In the genomic region with DNA sequence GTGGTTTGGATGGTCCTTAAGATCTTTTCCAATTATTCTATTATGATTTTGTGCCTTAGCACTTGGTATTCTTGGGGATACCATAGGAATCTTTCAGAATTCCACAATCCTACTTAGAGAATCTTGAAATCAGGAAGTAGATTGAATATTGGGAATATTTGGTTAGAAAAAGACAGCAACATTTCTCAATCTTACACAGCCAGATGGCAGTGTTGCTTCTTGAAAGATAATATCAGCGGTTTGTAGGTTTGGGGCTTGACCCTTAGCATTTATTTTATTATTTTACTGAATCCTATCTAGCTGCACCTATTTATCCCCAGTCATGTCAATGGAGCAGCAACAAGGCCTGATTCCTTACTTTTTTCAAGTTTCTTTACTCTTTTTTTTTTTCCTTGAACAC, we compare ENCODE assay signal across 12 cellular contexts. TPM values are rescaled to one million over a fixed set of nuclear protein-coding genes. Genes with fewer than 3 reads are reported as not detected.
DNase-seq lines count a peak whose midpoint lies in the region; ATAC-seq, FAIRE-seq and TF ChIP-seq lines count a peak whose summit lies in the region.
"Had no signal": no experiment of that assay in that cellular context is flagged by ENCODE, and none has a peak within 500 bp of the region (broad histone marks: within the 10 kb centered on the region; RNA-seq: fewer than 3 reads in every experiment).

No MANE protein-coding gene starts in this region.

- H3K4me3 ChIP-seq in GM23338 (no peak overlapping the region), adipocyte (ENCODE audit: low read length) (no peak overlapping the region)

- H3K27ac Mint-ChIP-seq in GM23338, result no peak overlapping the region
- H3K27ac Mint-ChIP-seq: activated CD4-positive, alpha-beta memory T cell treated with anti-CD3 and anti-CD28 coated beads for 36 hours had no signal

- H3K9me3 ChIP-seq in adipocyte (ENCODE audit: control insufficient read depth, low read length), result no peaks in the 10 kb centered on the region

- peak; percentile 42 to 52 for TF ChIP-seq CTCF in GM23338 (conservative IDR thresholded peaks at IDR 0.05; ENCODE audit: low read depth in 2 of 2)

- no peaks in the 10 kb centered on the region for H3K27me3 ChIP-seq in GM23338 (ENCODE audit: insufficient read depth)
- H3K27me3 ChIP-seq in adipocyte (replicated peaks; ENCODE audit: control insufficient read depth, insufficient read depth, low read length), result peaks cover 6% of the 10 kb centered on the region

- no peaks in the 10 kb centered on the region for H3K9me3 Mint-ChIP-seq in GM23338
- H3K9me3 Mint-ChIP-seq: activated CD4-positive, alpha-beta memory T cell treated with anti-CD3 and anti-CD28 coated beads for 36 hours had no signal

- H3F3A ChIP-seq in GM23338 (replicated peaks; ENCODE audit: low read depth), result no peaks in the 10 kb centered on the region

- H3K4me2 ChIP-seq in GM23338, result no peak overlapping the region

- no peaks in the 10 kb centered on the region for H4K20me1 ChIP-seq in GM23338 (replicated peaks; ENCODE audit: insufficient read depth)

- H3K9ac ChIP-seq in adipocyte (ENCODE audit: low read length), result no peak overlapping the region

- H3K4me3 Mint-ChIP-seq in GM23338, result no peak overlapping the region
- H3K4me3 Mint-ChIP-seq: activated CD4-positive, alpha-beta memory T cell treated with anti-CD3 and anti-CD28 coated beads for 36 hours had no signal

- H2AFZ ChIP-seq in GM23338, result no peak overlapping the region

- H3K9me2 ChIP-seq in GM23338 (ENCODE audit: insufficient read depth), result no peaks in the 10 kb centered on the region

- peak; percentile 99 for FAIRE-seq in islet of Langerhans (lab: Jason Lieb, UNC)

- ATAC-seq in GM23338 (no peak), GM21528 (IDR thresholded peaks at IDR 0.05; ENCODE audit: low FRiP score, unreplicated experiment) (no peak), HG02623 (IDR thresholded peaks at IDR 0.05; ENCODE audit: unreplicated experiment) (no peak)
- ATAC-seq: left cardiac atrium had no signal

- no peaks in the 10 kb centered on the region for H3K36me3 ChIP-seq in GM23338 (ENCODE audit: insufficient read depth)
- H3K36me3 ChIP-seq in adipocyte (ENCODE audit: control insufficient read depth, insufficient read depth, low read length, severe bottlenecking), result no peaks in the 10 kb centered on the region

- H3K4me1 ChIP-seq in GM23338 (ENCODE audit: insufficient read depth) (no peaks in the 10 kb centered on the region), adipocyte (ENCODE audit: control insufficient read depth, insufficient read depth, low read length) (peaks cover 23% of the 10 kb centered on the region)

- no peaks in the 10 kb centered on the region for H3K79me2 ChIP-seq in GM23338 (replicated peaks; ENCODE audit: insufficient read depth)

- no peaks in the 10 kb centered on the region for H3K27me3 Mint-ChIP-seq in GM23338 (ENCODE audit: insufficient read depth, low read depth, poor library complexity)
- H3K27me3 Mint-ChIP-seq: activated CD4-positive, alpha-beta memory T cell treated with anti-CD3 and anti-CD28 coated beads for 36 hours had no signal

- no peaks in the 10 kb centered on the region for H3K36me3 Mint-ChIP-seq in GM23338 (ENCODE audit: low read depth)
- H3K36me3 Mint-ChIP-seq: activated CD4-positive, alpha-beta memory T cell treated with anti-CD3 and anti-CD28 coated beads for 36 hours had no signal

- H3K27ac ChIP-seq in GM23338 (ENCODE audit: low read depth), result no peak overlapping the region

- H3K4me1 Mint-ChIP-seq in GM23338, result no peaks in the 10 kb centered on the region; the same call in 2 of the 3 replicates

- in situ Hi-C loops in ACHN (cut with HindIII; ENCODE audit: low pct_ligation_motif_present, low pct_unique_long_range_greater_than_20kb, low sequenced_read_pairs), result no loop called here

- DNase-seq in ACHN (peak; percentile 29), GM23338 (ENCODE audit: low spot score) (peak; percentile 15), adipocyte (ENCODE audit: low read depth) (peak; percentile 55), GM19240 (ENCODE audit: insufficient read length, low spot score) (no peak), NCI-H226 (no peak)
- DNase-seq: activated CD4-positive, alpha-beta memory T cell treated with anti-CD3 and anti-CD28 coated beads for 36 hours; left cardiac atrium; trophoblast cell had no signal

TF ChIP-seq in GM23338, 12 proteins besides CTCF, POLR2A, EP300 and RAD21 (continues in another document):
- TF ChIP-seq EZH2phosphoT487 (IDR thresholded peaks at IDR 0.05; ENCODE audit: unreplicated experiment) (no peak), POLR2AphosphoS5 (IDR thresholded peaks at IDR 0.05; ENCODE audit: low read depth) (no peak), ZNF114 (CRISPR knock-in tag; IDR thresholded peaks at IDR 0.05) (no peak), JUNB (IDR thresholded peaks at IDR 0.05; ENCODE audit: unreplicated experiment) (no peak)
- TF ChIP-seq, protein P1, sequence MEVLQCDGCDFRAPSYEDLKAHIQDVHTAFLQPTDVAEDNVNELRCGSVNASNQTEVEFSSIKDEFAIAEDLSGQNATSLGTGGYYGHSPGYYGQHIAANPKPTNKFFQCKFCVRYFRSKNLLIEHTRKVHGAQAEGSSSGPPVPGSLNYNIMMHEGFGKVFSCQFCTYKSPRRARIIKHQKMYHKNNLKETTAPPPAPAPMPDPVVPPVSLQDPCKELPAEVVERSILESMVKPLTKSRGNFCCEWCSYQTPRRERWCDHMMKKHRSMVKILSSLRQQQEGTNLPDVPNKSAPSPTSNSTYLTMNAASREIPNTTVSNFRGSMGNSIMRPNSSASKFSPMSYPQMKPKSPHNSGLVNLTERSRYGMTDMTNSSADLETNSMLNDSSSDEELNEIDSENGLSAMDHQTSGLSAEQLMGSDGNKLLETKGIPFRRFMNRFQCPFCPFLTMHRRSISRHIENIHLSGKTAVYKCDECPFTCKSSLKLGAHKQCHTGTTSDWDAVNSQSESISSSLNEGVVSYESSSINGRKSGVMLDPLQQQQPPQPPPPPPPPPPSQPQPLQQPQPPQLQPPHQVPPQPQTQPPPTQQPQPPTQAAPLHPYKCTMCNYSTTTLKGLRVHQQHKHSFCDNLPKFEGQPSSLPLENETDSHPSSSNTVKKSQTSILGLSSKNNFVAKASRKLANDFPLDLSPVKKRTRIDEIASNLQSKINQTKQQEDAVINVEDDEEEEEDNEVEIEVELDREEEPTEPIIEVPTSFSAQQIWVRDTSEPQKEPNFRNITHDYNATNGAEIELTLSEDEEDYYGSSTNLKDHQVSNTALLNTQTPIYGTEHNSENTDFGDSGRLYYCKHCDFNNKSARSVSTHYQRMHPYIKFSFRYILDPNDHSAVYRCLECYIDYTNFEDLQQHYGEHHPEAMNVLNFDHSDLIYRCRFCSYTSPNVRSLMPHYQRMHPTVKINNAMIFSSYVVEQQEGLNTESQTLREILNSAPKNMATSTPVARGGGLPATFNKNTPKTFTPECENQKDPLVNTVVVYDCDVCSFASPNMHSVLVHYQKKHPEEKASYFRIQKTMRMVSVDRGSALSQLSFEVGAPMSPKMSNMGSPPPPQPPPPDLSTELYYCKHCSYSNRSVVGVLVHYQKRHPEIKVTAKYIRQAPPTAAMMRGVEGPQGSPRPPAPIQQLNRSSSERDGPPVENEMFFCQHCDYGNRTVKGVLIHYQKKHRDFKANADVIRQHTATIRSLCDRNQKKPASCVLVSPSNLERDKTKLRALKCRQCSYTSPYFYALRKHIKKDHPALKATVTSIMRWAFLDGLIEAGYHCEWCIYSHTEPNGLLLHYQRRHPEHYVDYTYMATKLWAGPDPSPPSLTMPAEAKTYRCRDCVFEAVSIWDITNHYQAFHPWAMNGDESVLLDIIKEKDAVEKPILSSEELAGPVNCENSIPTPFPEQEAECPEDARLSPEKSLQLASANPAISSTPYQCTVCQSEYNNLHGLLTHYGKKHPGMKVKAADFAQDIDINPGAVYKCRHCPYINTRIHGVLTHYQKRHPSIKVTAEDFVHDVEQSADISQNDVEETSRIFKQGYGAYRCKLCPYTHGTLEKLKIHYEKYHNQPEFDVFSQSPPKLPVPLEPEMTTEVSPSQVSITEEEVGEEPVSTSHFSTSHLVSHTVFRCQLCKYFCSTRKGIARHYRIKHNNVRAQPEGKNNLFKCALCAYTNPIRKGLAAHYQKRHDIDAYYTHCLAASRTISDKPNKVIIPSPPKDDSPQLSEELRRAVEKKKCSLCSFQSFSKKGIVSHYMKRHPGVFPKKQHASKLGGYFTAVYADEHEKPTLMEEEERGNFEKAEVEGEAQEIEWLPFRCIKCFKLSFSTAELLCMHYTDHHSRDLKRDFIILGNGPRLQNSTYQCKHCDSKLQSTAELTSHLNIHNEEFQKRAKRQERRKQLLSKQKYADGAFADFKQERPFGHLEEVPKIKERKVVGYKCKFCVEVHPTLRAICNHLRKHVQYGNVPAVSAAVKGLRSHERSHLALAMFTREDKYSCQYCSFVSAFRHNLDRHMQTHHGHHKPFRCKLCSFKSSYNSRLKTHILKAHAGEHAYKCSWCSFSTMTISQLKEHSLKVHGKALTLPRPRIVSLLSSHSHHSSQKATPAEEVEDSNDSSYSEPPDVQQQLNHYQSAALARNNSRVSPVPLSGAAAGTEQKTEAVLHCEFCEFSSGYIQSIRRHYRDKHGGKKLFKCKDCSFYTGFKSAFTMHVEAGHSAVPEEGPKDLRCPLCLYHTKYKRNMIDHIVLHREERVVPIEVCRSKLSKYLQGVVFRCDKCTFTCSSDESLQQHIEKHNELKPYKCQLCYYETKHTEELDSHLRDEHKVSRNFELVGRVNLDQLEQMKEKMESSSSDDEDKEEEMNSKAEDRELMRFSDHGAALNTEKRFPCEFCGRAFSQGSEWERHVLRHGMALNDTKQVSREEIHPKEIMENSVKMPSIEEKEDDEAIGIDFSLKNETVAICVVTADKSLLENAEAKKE (CRISPR knock-in tag; IDR thresholded peaks at IDR 0.05), result no peak

RNA-seq across cellular contexts. Expression of gene MAGEB1, which starts 28.6 kb away (rescaled TPM):
- not detected in 2 replicates for total RNA-seq in GM23338 (2014; rRNA removed; shearing (Covaris generic))
- 0.15 TPM in 1 of 2 replicates, not detected in the other for polyA plus RNA-seq in GM23338 (2016; fragmentation: Nextera tagmentation; extraction: Ambion mirVana)
- total RNA-seq: activated CD4-positive, alpha-beta memory T cell treated with anti-CD3 and anti-CD28 coated beads for 36 hours; cardiac septum; left cardiac atrium had no signal

RNA-seq across cellular contexts. Expression of gene NR0B1, which starts 33.7 kb away (rescaled TPM):
- total RNA-seq in GM23338 (2014; rRNA removed; shearing (Covaris generic)), result 0.16 and 0.45 TPM in 2 replicates
- 0.26 and 0.63 TPM in 2 replicates for polyA plus RNA-seq in GM23338 (2016; fragmentation: Nextera tagmentation; extraction: Ambion mirVana)
- total RNA-seq: activated CD4-positive, alpha-beta memory T cell treated with anti-CD3 and anti-CD28 coated beads for 36 hours; cardiac septum; left cardiac atrium had no signal

RNA-seq across cellular contexts. Expression of gene MAGEB4, which starts 33.7 kb away (rescaled TPM):
- total RNA-seq in GM23338 (2014; rRNA removed; shearing (Covaris generic)), result not detected in 2 replicates
- polyA plus RNA-seq in GM23338 (2016; fragmentation: Nextera tagmentation; extraction: Ambion mirVana), result not detected in 2 replicates
- total RNA-seq: activated CD4-positive, alpha-beta memory T cell treated with anti-CD3 and anti-CD28 coated beads for 36 hours; cardiac septum; left cardiac atrium had no signal

RNA-seq across cellular contexts. Expression of gene MAGEB3, which starts 45.0 kb away (rescaled TPM):
- not detected in 2 replicates for total RNA-seq in GM23338 (2014; rRNA removed; shearing (Covaris generic))
- 0.19 TPM in 1 of 2 replicates, not detected in the other for polyA plus RNA-seq in GM23338 (2016; fragmentation: Nextera tagmentation; extraction: Ambion mirVana)
- total RNA-seq: activated CD4-positive, alpha-beta memory T cell treated with anti-CD3 and anti-CD28 coated beads for 36 hours; cardiac septum; left cardiac atrium had no signal

Comparison
In these comparisons a context has a peak if more than half of its experiments do, and no peak if none do; other contexts are left out.
1. DNase-seq: peak in ACHN (single experiment), GM23338 (single experiment) and adipocyte (single experiment); none in GM19240 (single experiment) and NCI-H226 (single experiment).